ENCODE assay signal across 1 cellular context in genomic region chr6:130826442-130827246, GRCh38.
TF ChIP-seq lines count a peak whose summit lies in the region.

No MANE protein-coding gene starts in this region.

TF ChIP-seq in HepG2, 621 proteins besides CTCF, POLR2A, EP300 and RAD21 (continued from another document and continues in another):
- TF ChIP-seq ZNF281 (CRISPR knock-in tag; IDR thresholded peaks at IDR 0.05; ENCODE audit: borderline replicate concordance) (no peak), ZNF883 (CRISPR knock-in tag; IDR thresholded peaks at IDR 0.05; ENCODE audit: not compliant biosample characterization) (no peak), ZSCAN29 (CRISPR knock-in tag; conservative IDR thresholded peaks at IDR 0.05) (no peak), ZFAT (CRISPR knock-in tag; conservative IDR thresholded peaks at IDR 0.05) (no peak), JUN (CRISPR knock-in tag; IDR thresholded peaks at IDR 0.05) (no peak; the same call in 1 of the 2 replicates), MXI1 (IDR thresholded peaks at IDR 0.05; ENCODE audit: borderline replicate concordance, low read depth, low read length) (no peak), ARID3A (IDR thresholded peaks at IDR 0.05; ENCODE audit: low read depth, low read length) (no peak), MEF2D (CRISPR knock-in tag; IDR thresholded peaks at IDR 0.05) (no peak), KLF11 (CRISPR knock-in tag; IDR thresholded peaks at IDR 0.05) (0 out of 2 replicates have a peak, but pooled peaks have one; percentile 10), CHD4 (IDR thresholded peaks at IDR 0.05; ENCODE audit: borderline replicate concordance, low read length) (peak; percentile 93; the same call in 1 of the 2 replicates), ZNF746 (CRISPR knock-in tag; IDR thresholded peaks at IDR 0.05) (no peak), ZNF788 (CRISPR knock-in tag; IDR thresholded peaks at IDR 0.05; ENCODE audit: borderline replicate concordance) (no peak), HNRNPUL1 (IDR thresholded peaks at IDR 0.05; ENCODE audit: low read depth, low read length) (no peak), ZNF331 (CRISPR knock-in tag; IDR thresholded peaks at IDR 0.05) (no peak; the same call in none of the 2 replicates), ZNF512 (CRISPR knock-in tag; IDR thresholded peaks at IDR 0.05) (0 out of 2 replicates have a peak, but pooled peaks have one; percentile 59), ZNF329 (CRISPR knock-in tag; IDR thresholded peaks at IDR 0.05; ENCODE audit: low read depth) (no peak), TBP (CRISPR knock-in tag; IDR thresholded peaks at IDR 0.05) (no peak), MLX (CRISPR knock-in tag; IDR thresholded peaks at IDR 0.05) (no peak), ZBTB21 (CRISPR knock-in tag; IDR thresholded peaks at IDR 0.05) (peak; percentile 57; the same call in 1 of the 2 replicates), PRPF4 (IDR thresholded peaks at IDR 0.05; ENCODE audit: low read depth, low read length, poor library complexity, severe bottlenecking) (no peak), YEATS2 (CRISPR knock-in tag; IDR thresholded peaks at IDR 0.05; ENCODE audit: borderline replicate concordance) (no peak), CHD2 (IDR thresholded peaks at IDR 0.05; ENCODE audit: low read depth, low read length) (no peak), NONO (IDR thresholded peaks at IDR 0.05) (no peak), NONO (CRISPR knock-in tag; conservative IDR thresholded peaks at IDR 0.05) (0 out of 2 replicates have a peak, but pooled peaks have one; percentile 41), ISX (CRISPR knock-in tag; conservative IDR thresholded peaks at IDR 0.05) (no peak), GMEB2 (CRISPR knock-in tag; IDR thresholded peaks at IDR 0.05; ENCODE audit: low read depth) (no peak), U2AF2 (IDR thresholded peaks at IDR 0.05; ENCODE audit: low read depth, low read length) (no peak), NR2F6 (IDR thresholded peaks at IDR 0.05) (no peak; the same call in 1 of the 2 replicates), NR2F6 (CRISPR knock-in tag; IDR thresholded peaks at IDR 0.05) (0 out of 2 replicates have a peak, but pooled peaks have one; percentile 17), EHMT2 (IDR thresholded peaks at IDR 0.05; ENCODE audit: borderline replicate concordance, low read depth, low read length) (peak; percentile 77), ZNF577 (CRISPR knock-in tag; IDR thresholded peaks at IDR 0.05; ENCODE audit: borderline replicate concordance, low read depth) (no peak), HOXA5 (CRISPR knock-in tag; IDR thresholded peaks at IDR 0.05) (no peak), MIER3 (CRISPR knock-in tag; IDR thresholded peaks at IDR 0.05; ENCODE audit: borderline replicate concordance) (peak; percentile 17; the same call in 1 of the 2 replicates), BCLAF1 (IDR thresholded peaks at IDR 0.05) (no peak), IRX3 (CRISPR knock-in tag; IDR thresholded peaks at IDR 0.05; ENCODE audit: borderline replicate concordance, low read depth) (no peak), ZNF205 (CRISPR knock-in tag; IDR thresholded peaks at IDR 0.05) (no peak), ZNF709 (CRISPR knock-in tag; IDR thresholded peaks at IDR 0.05) (no peak; the same call in 1 of the 2 replicates), ZNF629 (CRISPR knock-in tag; conservative IDR thresholded peaks at IDR 0.05) (no peak), SKIL (CRISPR knock-in tag; IDR thresholded peaks at IDR 0.05; ENCODE audit: borderline replicate concordance) (peak; percentile 40; the same call in 1 of the 2 replicates), ZNF276 (CRISPR knock-in tag; IDR thresholded peaks at IDR 0.05; ENCODE audit: low read depth) (no peak), NR3C1 (CRISPR knock-in tag; IDR thresholded peaks at IDR 0.05) (no peak), ZBED4 (CRISPR knock-in tag; IDR thresholded peaks at IDR 0.05; ENCODE audit: borderline replicate concordance) (no peak)
